Comparison of ENCODE assay signal across 17 cellular contexts in genomic region chr7:100864263-100864845, GRCh38. TPM values are rescaled to one million over a fixed set of nuclear protein-coding genes. Genes with fewer than 3 reads are reported as not detected.
"Had no signal": no experiment of that assay in that cellular context is flagged by ENCODE, and none has a peak within 500 bp of the region (broad histone marks: within the 10 kb centered on the region; RNA-seq: fewer than 3 reads in every experiment).

No MANE protein-coding gene starts in this region.

- H3K36me3 ChIP-seq: pancreas had no signal

- H3K27me3 Mint-ChIP-seq: stimulated activated naive CD8-positive, alpha-beta T cell treated with anti-CD3 and anti-CD28 coated beads, Interleukin-15, amount 100 ng/mL, for 72 hours had no signal

- H3K27me3 ChIP-seq: body of pancreas, pancreas, right lobe of liver, suprapubic skin, vagina had no signal

- DNase-seq: activated CD4-positive, alpha-beta T cell treated with anti-CD3 and anti-CD28 coated beads, Interleukin-2, amount 50 U/mL, for 4 hours; activated effector memory CD4-positive, alpha-beta T cell treated with anti-CD3 and anti-CD28 coated beads, Interleukin-2, amount 50 U/mL, for 16 hours; amniotic stem cell; left ventricle myocardium superior; stimulated activated CD4-positive, alpha-beta T cell treated with anti-CD3 and anti-CD28 coated beads, Interleukin-15, amount 100 ng/mL, for 24 hours; stimulated activated CD4-positive, alpha-beta T cell treated with anti-CD3 and anti-CD28 coated beads, Interleukin-2, amount 100 ng/mL, for 48 hours; stimulated activated naive CD8-positive, alpha-beta T cell treated with anti-CD3 and anti-CD28 coated beads, Interleukin-15, amount 100 ng/mL, for 72 hours; T-helper 1 cell; T-helper 9 cell; trophoblast cell had no signal

- H3K27ac ChIP-seq: pancreas, right lobe of liver, vagina had no signal

- H3K9me3 ChIP-seq: body of pancreas, pancreas, right lobe of liver, suprapubic skin, vagina had no signal

- H3K27ac Mint-ChIP-seq: activated naive CD4-positive, alpha-beta T cell treated with anti-CD3 and anti-CD28 coated beads, Interleukin-2, amount 50 U/mL, for 72 hours had no signal

- H3K4me3 ChIP-seq: body of pancreas, pancreas, right lobe of liver, suprapubic skin, vagina had no signal

- ATAC-seq: activated naive CD4-positive, alpha-beta T cell treated with anti-CD3 and anti-CD28 coated beads, Interleukin-2, amount 50 U/mL, for 72 hours; body of pancreas; left ventricle myocardium superior; stimulated activated naive CD8-positive, alpha-beta T cell treated with anti-CD3 and anti-CD28 coated beads, Interleukin-15, amount 100 ng/mL, for 72 hours had no signal

- H3K9me3 Mint-ChIP-seq: activated naive CD4-positive, alpha-beta T cell treated with anti-CD3 and anti-CD28 coated beads, Interleukin-2, amount 50 U/mL, for 72 hours; stimulated activated naive CD8-positive, alpha-beta T cell treated with anti-CD3 and anti-CD28 coated beads, Interleukin-15, amount 100 ng/mL, for 72 hours had no signal

RNA-seq across cellular contexts. Expression of gene ACHE, which starts 31.3 kb away (rescaled TPM):
- total RNA-seq: fibroblast of villous mesenchyme had no signal
